ENCODE assay signal across 28 cellular contexts in genomic region chr12:112458751-112459150, GRCh38.
"Had no signal": no experiment of that assay in that cellular context is flagged by ENCODE, and none has a peak within 500 bp of the region (broad histone marks: within the 10 kb centered on the region; RNA-seq: fewer than 3 reads in every experiment).

No MANE protein-coding gene starts in this region.

- H3K27me3 Mint-ChIP-seq: activated B cell treated with CpG ODN at 0.5 μM for 24 hours; activated CD8-positive, alpha-beta T cell treated with anti-CD3 and anti-CD28 coated beads for 36 hours; activated naive CD8-positive, alpha-beta T cell; central memory CD8-positive, alpha-beta T cell; effector memory CD8-positive, alpha-beta T cell had no signal

- DNase-seq: activated B cell treated with CpG ODN at 0.5 μM for 24 hours; activated CD4-positive, alpha-beta T cell treated with anti-CD3 and anti-CD28 coated beads for 48 hours; activated CD4-positive, alpha-beta T cell treated with anti-CD3 and anti-CD28 coated beads, Interleukin-2, amount 50 U/mL, for 1 hour; activated CD4-positive, alpha-beta T cell treated with anti-CD3 and anti-CD28 coated beads, Interleukin-2, amount 50 U/mL, for 48 hours; activated CD8-positive, alpha-beta memory T cell treated with anti-CD3 and anti-CD28 coated beads for 24 hours; activated CD8-positive, alpha-beta T cell treated with anti-CD3 and anti-CD28 coated beads for 36 hours; activated effector memory CD4-positive, alpha-beta T cell treated with Interleukin-2 at 50 U/mL for 16 hours; activated gamma-delta T cell treated with Interleukin-2 at 50 U/mL for 16 hours; activated naive CD4-positive, alpha-beta T cell treated with anti-CD3 and anti-CD28 coated beads, Interleukin-2, amount 50 U/mL, for 16 hours; activated naive CD4-positive, alpha-beta T cell treated with Interleukin-2 at 50 U/mL for 16 hours; activated T-cell treated with anti-CD3 and anti-CD28 coated beads, Interleukin-2, amount 50 U/mL, for 72 hours; brain microvascular endothelial cell; cortex of kidney; dermis blood vessel endothelial cell; effector CD4-positive, alpha-beta T cell; effector memory CD8-positive, alpha-beta T cell; erythroblast; foreskin keratinocyte; gastrocnemius medialis; glutamatergic neuron; heart left ventricle; T1000; WERI-Rb-1 had no signal

- ATAC-seq: activated CD4-positive, CD25-positive, alpha-beta regulatory T cell treated with anti-CD3 and anti-CD28 coated beads, Interleukin-2, amount 50 U/mL, for 24 hours; activated CD8-positive, alpha-beta T cell treated with anti-CD3 and anti-CD28 coated beads for 36 hours; activated T-cell treated with anti-CD3 and anti-CD28 coated beads, Interleukin-2, amount 50 U/mL, for 72 hours; effector memory CD8-positive, alpha-beta T cell; foreskin keratinocyte; gastrocnemius medialis; heart left ventricle had no signal

- H3K27me3 ChIP-seq: ascending aorta, brain microvascular endothelial cell, esophagus muscularis mucosa, foreskin keratinocyte, gastrocnemius medialis, heart left ventricle had no signal

- H3K4me1 ChIP-seq: ascending aorta, esophagus muscularis mucosa, foreskin keratinocyte, gastrocnemius medialis, heart left ventricle had no signal

- H3K9me3 Mint-ChIP-seq: activated B cell treated with CpG ODN at 0.5 μM for 24 hours; activated CD8-positive, alpha-beta T cell treated with anti-CD3 and anti-CD28 coated beads for 36 hours; activated T-cell treated with anti-CD3 and anti-CD28 coated beads, Interleukin-2, amount 50 U/mL, for 72 hours; central memory CD8-positive, alpha-beta T cell; effector memory CD8-positive, alpha-beta T cell had no signal

- H3K27ac Mint-ChIP-seq: activated B cell treated with CpG ODN at 0.5 μM for 24 hours; activated CD8-positive, alpha-beta T cell treated with anti-CD3 and anti-CD28 coated beads for 36 hours; activated naive CD8-positive, alpha-beta T cell; activated T-cell treated with anti-CD3 and anti-CD28 coated beads, Interleukin-2, amount 50 U/mL, for 72 hours; effector memory CD8-positive, alpha-beta T cell had no signal

- H3K4me3 Mint-ChIP-seq: activated B cell treated with CpG ODN at 0.5 μM for 24 hours; activated CD8-positive, alpha-beta T cell treated with anti-CD3 and anti-CD28 coated beads for 36 hours; activated naive CD8-positive, alpha-beta T cell; activated T-cell treated with anti-CD3 and anti-CD28 coated beads, Interleukin-2, amount 50 U/mL, for 72 hours; central memory CD8-positive, alpha-beta T cell; effector memory CD8-positive, alpha-beta T cell had no signal

- H3K4me3 ChIP-seq: ascending aorta, esophagus muscularis mucosa, gastrocnemius medialis, heart left ventricle had no signal

- H3K27ac ChIP-seq: ascending aorta, brain microvascular endothelial cell, esophagus muscularis mucosa, foreskin keratinocyte, gastrocnemius medialis, heart left ventricle, WERI-Rb-1 had no signal

- H3K9me3 ChIP-seq: ascending aorta, esophagus muscularis mucosa, gastrocnemius medialis, heart left ventricle had no signal
